Comparison of ENCODE assay signal across 8 cellular contexts in the genomic region with DNA sequence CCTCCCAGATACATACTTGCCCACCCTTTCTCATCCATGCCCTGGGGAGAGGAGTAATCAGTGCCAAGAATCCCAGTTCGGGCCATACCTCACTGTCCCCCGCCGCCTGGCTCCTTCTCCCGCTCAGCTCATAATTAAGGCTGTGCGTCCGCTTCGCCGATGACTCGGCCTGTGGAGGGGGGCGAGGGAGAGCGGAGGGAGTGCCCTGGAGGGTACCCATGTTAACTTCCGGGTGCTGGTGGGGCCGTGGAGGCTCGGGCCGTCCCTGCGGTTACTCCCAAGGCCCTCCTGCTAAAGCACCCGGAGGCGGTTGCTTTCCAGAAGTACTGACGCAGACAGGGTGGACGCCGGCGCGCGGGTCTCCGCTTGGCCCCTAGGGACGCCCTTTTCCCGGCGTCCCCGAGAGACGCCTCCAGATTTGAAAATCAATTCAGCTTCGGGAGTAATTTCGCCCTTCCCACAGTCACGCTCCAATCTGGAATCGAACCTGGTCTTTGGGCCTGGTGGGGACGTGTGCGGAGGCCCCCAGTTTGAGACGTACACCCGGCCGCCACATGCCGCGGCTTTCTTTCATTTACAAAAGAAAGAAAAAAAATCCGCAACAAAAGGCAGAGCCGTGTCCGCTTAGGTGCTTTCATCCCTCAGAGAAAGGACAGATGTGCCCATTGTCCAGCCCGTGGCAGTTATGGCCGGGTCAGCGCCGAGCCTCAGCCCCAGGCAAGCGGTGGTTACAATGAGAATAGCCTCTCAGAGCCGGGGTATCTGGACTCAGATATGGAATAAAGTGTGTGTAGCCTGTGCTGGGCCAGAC. TPM values are rescaled to one million over a fixed set of nuclear protein-coding genes. Genes with fewer than 3 reads are reported as not detected.
A peak's percentile ranks its signal among the peaks of the same experiment; 100 is the strongest.
DNase-seq lines count a peak whose midpoint lies in the region; ATAC-seq, FAIRE-seq and TF ChIP-seq lines count a peak whose summit lies in the region.

No MANE protein-coding gene starts in this region.

- H3K9me3 ChIP-seq in A549 (no peaks in the 10 kb centered on the region), HUES64 (ENCODE audit: insufficient read depth, low read depth, low read length) (no peaks in the 10 kb centered on the region)

- POLR2A ChIA-PET in A549 (lab: Yijun Ruan, JAX), result no interaction called here

- no peaks in the 10 kb centered on the region for H3K79me2 ChIP-seq in mesendoderm (ENCODE audit: control insufficient read depth, insufficient read depth, low read length)

- H3K4me1 ChIP-seq in A549 (peaks cover 10% of the 10 kb centered on the region; the same call in 2 of the 3 replicates), HUES64 (ENCODE audit: insufficient read depth, low read length) (peaks cover 49% of the 10 kb centered on the region), mesendoderm (ENCODE audit: control insufficient read depth, low read depth, low read length) (peaks cover 9% of the 10 kb centered on the region)

- H3K4me2 ChIP-seq in A549 (peak overlapping the region; percentile 84), mesendoderm (ENCODE audit: low read length) (peak overlapping the region; percentile 95)

- no peak overlapping the region for H2BK5ac ChIP-seq in mesendoderm (ENCODE audit: low read length)

- no peak for TF ChIP-seq RAD21 in A549 (conservative IDR thresholded peaks at IDR 0.05 in 1 of 2, IDR thresholded peaks at IDR 0.05 in 1 of 2)

- TF ChIP-seq CTCF in A549 (IDR thresholded peaks at IDR 0.05), result no peak
- TF ChIP-seq CTCF in bronchial epithelial cell (IDR thresholded peaks at IDR 0.05; ENCODE audit: insufficient read depth, low read length, severe bottlenecking), result no peak

- DNase-seq in A549 (ENCODE audit: low read depth in 1 of 2, low spot score in 1 of 2), result no peak
- no peak for DNase-seq in bronchial epithelial cell (ENCODE audit: low read depth)
- peak; percentile 66 for DNase-seq in mesendoderm
- no peak for DNase-seq in iPS-NIHi11 (ENCODE audit: low spot score)
- DNase-seq in effector CD4-positive, alpha-beta T cell, result no peak
- DNase-seq in DMS 273 treated with DMSO at 0.1 percent for 48 hours (lab: John Stamatoyannopoulos, UW), result no peak

- CTCF ChIA-PET in A549 (lab: Yijun Ruan, JAX), result interaction anchor here (1.1 to 2.1 kb wide), 6 partner anchors 9 to 408 kb away, joined by 3 to 6 read pairs (median 5); no protein-coding TSS in a partner anchor

- TF ChIP-seq POLR2A in A549 (IDR thresholded peaks at IDR 0.05; ENCODE audit: low read length), result no peak

- H3K27me3 ChIP-seq in HUES64 (ENCODE audit: insufficient read depth, low read length), result peaks cover 99% of the 10 kb centered on the region
- peaks cover 64% of the 10 kb centered on the region for H3K27me3 ChIP-seq in bronchial epithelial cell (ENCODE audit: control insufficient read depth, insufficient read depth, low read length)
- peaks cover 73% of the 10 kb centered on the region for H3K27me3 ChIP-seq in mesendoderm (ENCODE audit: insufficient read depth, low read length, poor library complexity)

- H2BK120ac ChIP-seq in mesendoderm (ENCODE audit: low read depth, low read length), result no peak overlapping the region

- H3K27ac ChIP-seq in A549, result peak overlapping the region; percentile 70 to 89; a peak in 4 of 6 replicates
- H3K27ac ChIP-seq in HUES64 (ENCODE audit: low read depth, low read length), result no peak overlapping the region
- H3K27ac ChIP-seq in mesendoderm (ENCODE audit: low read depth, low read length), result no peak overlapping the region

- peak overlapping the region; percentile 91 for H3K56ac ChIP-seq in mesendoderm (ENCODE audit: low read length)

- H3K79me1 ChIP-seq in mesendoderm (ENCODE audit: low read length), result no peaks in the 10 kb centered on the region

- no peak overlapping the region for H4K5ac ChIP-seq in mesendoderm (ENCODE audit: low read length)

- H2AK5ac ChIP-seq in mesendoderm (ENCODE audit: low read length), result no peak overlapping the region

- no peak overlapping the region for H4K8ac ChIP-seq in mesendoderm (ENCODE audit: low read depth, low read length)

- WGBS in A549 (ENCODE audit: missing lambda C conversion rate), result 94% methylated on average over 46 of the region's 50 CpGs
- WGBS in HUES64, result 3% methylated on average over 50 of the region's 50 CpGs
- no CpG with 5 or more reads among the region's 50 CpGs for WGBS in mesendoderm (ENCODE audit: extremely low coverage, insufficient coverage, low lambda C conversion rate)

- H3K9ac ChIP-seq in HUES64 (ENCODE audit: low read depth, low read length), result no peak overlapping the region
- peak overlapping the region; percentile 61 for H3K9ac ChIP-seq in mesendoderm (ENCODE audit: low read length)

- H3K18ac ChIP-seq in mesendoderm (ENCODE audit: low read length), result no peak overlapping the region

- FAIRE-seq in A549 (lab: Jason Lieb, UNC) (no peak), bronchial epithelial cell (lab: Jason Lieb, UNC) (no peak)

- H3K4me3 ChIP-seq in A549 (peak overlapping the region; percentile 49), HUES64 (ENCODE audit: low read length) (peak overlapping the region; percentile 60), bronchial epithelial cell (ENCODE audit: low read depth, low read length) (peak overlapping the region; percentile 37), mesendoderm (ENCODE audit: low read length) (peak overlapping the region; percentile 30)

- H3K36me3 ChIP-seq in HUES64 (ENCODE audit: insufficient read depth, low read length) (no peaks in the 10 kb centered on the region), bronchial epithelial cell (ENCODE audit: control insufficient read depth, insufficient read depth, low read length) (no peaks in the 10 kb centered on the region), mesendoderm (ENCODE audit: control insufficient read depth, insufficient read depth, low read length) (no peaks in the 10 kb centered on the region)

- TF ChIP-seq EP300 in A549 (IDR thresholded peaks at IDR 0.05), result no peak

- H3K4ac ChIP-seq in mesendoderm (ENCODE audit: low read depth, low read length), result no peak overlapping the region

- ATAC-seq in A549, result no peak
- ATAC-seq in GM18858 (IDR thresholded peaks at IDR 0.05; ENCODE audit: unreplicated experiment), result no peak

- H3K23ac ChIP-seq in mesendoderm (ENCODE audit: low read length), result no peak overlapping the region

- peak overlapping the region; percentile 4 for H2BK15ac ChIP-seq in mesendoderm (replicated peaks; ENCODE audit: low read depth)

TF ChIP-seq in A549, 52 proteins besides CTCF, POLR2A, EP300 and RAD21:
- TF ChIP-seq NR3C1 (IDR thresholded peaks at IDR 0.05) (no peak), CHD2 (IDR thresholded peaks at IDR 0.05; ENCODE audit: low read length, partially characterized antibody) (no peak)
- TF ChIP-seq, protein P1, sequence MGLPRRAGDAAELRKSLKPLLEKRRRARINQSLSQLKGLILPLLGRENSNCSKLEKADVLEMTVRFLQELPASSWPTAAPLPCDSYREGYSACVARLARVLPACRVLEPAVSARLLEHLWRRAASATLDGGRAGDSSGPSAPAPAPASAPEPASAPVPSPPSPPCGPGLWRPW (IDR thresholded peaks at IDR 0.05), result no peak

RNA-seq across cellular contexts. Expression of a gene that starts 1.0 kb away (rescaled TPM):
- polyA plus RNA-seq in A549 (2011; rRNA removed) (0.05 and 0.25 TPM in 2 replicates), A549 (2017; fragmentation: RNase III; extraction: RNeasy Plus Mini Kit Qiagen cat#74134 plus additional on column Dnase treatment) (0.36 to 0.42 TPM (median 0.37 TPM) in 3 replicates)
- 0.05 and 0.11 TPM in 2 replicates for polyA plus RNA-seq in A549 (2012; cell fraction: cytosol; rRNA removed)
- polyA plus RNA-seq in A549 (2012; cell fraction: nucleus; rRNA removed), result 0.07 and 0.09 TPM in 2 replicates
- polyA minus RNA-seq in A549 (2011; rRNA and poly(A)+ RNA removed), result 0.68 and 0.74 TPM in 2 replicates
- polyA plus RNA-seq in HUES64 (2013, experiment 1 of 2), result 2.1 TPM
- polyA plus RNA-seq in HUES64 (2013, experiment 2 of 2), result 5.1 TPM
- total RNA-seq in bronchial epithelial cell, result not detected in 2 replicates
- polyA plus RNA-seq in mesendoderm (2013, experiment 1 of 2), result 1.0 TPM
- polyA plus RNA-seq in mesendoderm (2013, experiment 2 of 2), result 0.88 TPM

Comparison
In these comparisons a context has a peak if more than half of its experiments do, and no peak if none do; other contexts are left out.
1. H3K27ac ChIP-seq: peak in A549 (2 of 2); none in HUES64 (single experiment) and mesendoderm (single experiment).
2. Peak in every context shown above with its lines, with median percentiles within 50 percentile points of each other: H3K4me3 ChIP-seq.